Comparison of ENCODE assay signal across 8 cellular contexts in genomic region chr7:74452748-74453320, GRCh38. TPM values are rescaled to one million over a fixed set of nuclear protein-coding genes. Genes with fewer than 3 reads are reported as not detected.
A peak's percentile ranks its signal among the peaks of the same experiment; 100 is the strongest.
DNase-seq lines count a peak whose midpoint lies in the region; ATAC-seq, FAIRE-seq and TF ChIP-seq lines count a peak whose summit lies in the region.

No MANE protein-coding gene starts in this region.

- FAIRE-seq in H54 (lab: Jason Lieb, UNC), result no peak

- H3K27me3 Mint-ChIP-seq in T-helper 17 cell (no peaks in the 10 kb centered on the region), mesothelial cell of epicardium (ENCODE audit: low read depth) (no peaks in the 10 kb centered on the region), type B pancreatic cell (no peaks in the 10 kb centered on the region)

- no peaks in the 10 kb centered on the region for H3K36me3 ChIP-seq in colonic mucosa

- intact Hi-C loops in colonic mucosa (cut with DNase I), result no loop called here

- H3K27ac Mint-ChIP-seq in T-helper 17 cell (peak overlapping the region; percentile 97), mesothelial cell of epicardium (peak overlapping the region; percentile 89), type B pancreatic cell (peak overlapping the region; percentile 81)

- no peaks in the 10 kb centered on the region for H3K27me3 ChIP-seq in colonic mucosa

- peaks cover 15% of the 10 kb centered on the region for H3K4me1 Mint-ChIP-seq in T-helper 17 cell
- H3K4me1 Mint-ChIP-seq in mesothelial cell of epicardium, result peaks cover 14% of the 10 kb centered on the region
- H3K4me1 Mint-ChIP-seq in type B pancreatic cell (ENCODE audit: unreplicated experiment), result peaks cover 27% of the 10 kb centered on the region

- H3K4me3 ChIP-seq in colonic mucosa, result peak overlapping the region; percentile 64

- peaks cover 8% of the 10 kb centered on the region for H3K4me1 ChIP-seq in colonic mucosa

- no peaks in the 10 kb centered on the region for H3K9me3 ChIP-seq in T-helper 17 cell (ENCODE audit: control insufficient read depth, low read length, poor library complexity, severe bottlenecking)
- no peaks in the 10 kb centered on the region for H3K9me3 ChIP-seq in colonic mucosa

- TF ChIP-seq CTCF in colonic mucosa (IDR thresholded peaks at IDR 0.05) (no peak), mesothelial cell of epicardium (IDR thresholded peaks at IDR 0.05; ENCODE audit: unreplicated experiment) (no peak), type B pancreatic cell (conservative IDR thresholded peaks at IDR 0.05) (no peak)

- no peak for TF ChIP-seq POLR2A in H54 (IDR thresholded peaks at IDR 0.05; ENCODE audit: low read depth, low read length)

- peak; percentile 1 for ATAC-seq in T-helper 17 cell

- DNase-seq in H54 (ENCODE audit: insufficient read length, low spot score) (peak; percentile 93), T-helper 17 cell (peak in 2 of 3 donors; percentile 11 to 20), colonic mucosa (peak; percentile 81), mesothelial cell of epicardium (ENCODE audit: low spot score in 2 of 2, unreplicated experiment in 2 of 2) (no peak), type B pancreatic cell (ENCODE audit: extremely low spot score, unreplicated experiment) (no peak), SKM-1 treated with dmso at 0.1 percent for 144 hours (lab: John Stamatoyannopoulos, UW; ENCODE audit: unreplicated experiment) (no peak), NCI-H1092 treated with DMSO at 0.1 percent for 48 hours (lab: John Stamatoyannopoulos, UW) (no peak), putamen (ENCODE audit: low spot score) (no peak)

- H3K36me3 Mint-ChIP-seq in T-helper 17 cell (ENCODE audit: low read depth), result no peaks in the 10 kb centered on the region
- H3K36me3 Mint-ChIP-seq in mesothelial cell of epicardium, result no peaks in the 10 kb centered on the region
- peaks cover 3% of the 10 kb centered on the region for H3K36me3 Mint-ChIP-seq in type B pancreatic cell

- peak overlapping the region; percentile 89 for H3K4me3 Mint-ChIP-seq in T-helper 17 cell
- peak overlapping the region; percentile 74 for H3K4me3 Mint-ChIP-seq in mesothelial cell of epicardium
- H3K4me3 Mint-ChIP-seq in type B pancreatic cell, result peak overlapping the region; percentile 85

- H3K9me3 Mint-ChIP-seq in mesothelial cell of epicardium (no peaks in the 10 kb centered on the region), type B pancreatic cell (no peaks in the 10 kb centered on the region)

- peak overlapping the region; percentile 70 for H3K27ac ChIP-seq in colonic mucosa

- H3K9ac ChIP-seq in colonic mucosa (ENCODE audit: low read depth in 2 of 2, low read length in 2 of 2), result peak overlapping the region in 1 of 2 donors; percentile 41

RNA-seq across cellular contexts. Expression of gene GTF2IRD1, which starts 0.9 kb away (rescaled TPM):
- total RNA-seq in T-helper 17 cell (1 to 10 TPM; 2.3 to 3.5 TPM), colonic mucosa (10 to 100 TPM; 18.3 to 29.5 TPM), mesothelial cell of epicardium (73.3 to 84.0 TPM (median 80.8 TPM) in 3 replicates), type B pancreatic cell (ENCODE audit: low replicate concordance) (43.6 and 47.9 TPM in 2 replicates)

Comparison
In these comparisons a context has a peak if more than half of its experiments do, and no peak if none do; other contexts are left out.
1. DNase-seq: peak in H54 (single experiment), T-helper 17 cell (2 of 3) and colonic mucosa (single experiment); none in mesothelial cell of epicardium (0 of 2), type B pancreatic cell (single experiment), SKM-1 treated with dmso at 0.1 percent for 144 hours (single experiment), NCI-H1092 treated with DMSO at 0.1 percent for 48 hours (single experiment) and putamen (single experiment).
2. Peak in every context shown above with its lines, with median percentiles within 50 percentile points of each other: H3K27ac Mint-ChIP-seq and H3K4me3 Mint-ChIP-seq.